Comparison of ENCODE assay signal across 13 cellular contexts in the genomic region with DNA sequence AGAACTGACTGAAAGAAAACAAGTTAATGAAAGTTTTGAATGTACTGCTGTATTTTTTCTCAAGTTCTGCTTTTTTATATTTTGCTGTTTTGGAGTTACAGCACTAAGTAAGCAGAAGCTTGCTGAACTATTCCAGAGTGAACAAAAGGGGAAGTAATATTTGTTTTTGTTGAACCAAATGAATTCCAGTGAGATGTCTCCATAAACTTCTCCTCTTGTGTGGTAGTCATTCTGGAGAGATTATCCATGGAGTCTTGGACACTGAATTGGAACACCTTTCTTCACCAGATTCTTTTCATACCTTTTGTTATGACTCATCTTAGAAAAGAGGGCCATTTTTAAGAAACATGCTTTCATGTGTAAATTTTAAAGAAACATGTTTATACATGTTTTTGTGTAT. TPM values are rescaled to one million over a fixed set of nuclear protein-coding genes. Genes with fewer than 3 reads are reported as not detected.
DNase-seq lines count a peak whose midpoint lies in the region; ATAC-seq and TF ChIP-seq lines count a peak whose summit lies in the region.
"Had no signal": no experiment of that assay in that cellular context is flagged by ENCODE, and none has a peak within 500 bp of the region (broad histone marks: within the 10 kb centered on the region; RNA-seq: fewer than 3 reads in every experiment).

No MANE protein-coding gene starts in this region.

- H3K4me3 ChIP-seq in OCI-LY1 (ENCODE audit: low read depth, low read length, poor library complexity, severe bottlenecking) (no peak overlapping the region), epithelial cell of esophagus (ENCODE audit: low read length) (no peak overlapping the region), ovary (no peak overlapping the region)
- H3K4me3 ChIP-seq: skin epidermis had no signal

- H3K4me1 ChIP-seq in OCI-LY1 (ENCODE audit: insufficient read depth, low read length, severe bottlenecking) (peaks cover 30% of the 10 kb centered on the region), ovary (ENCODE audit: insufficient read depth) (no peaks in the 10 kb centered on the region)

- no peaks in the 10 kb centered on the region for H3K79me2 ChIP-seq in OCI-LY1 (ENCODE audit: insufficient read depth, low read length)

- H3K27ac ChIP-seq in OCI-LY1 (ENCODE audit: low read depth, low read length, poor library complexity, severe bottlenecking) (peak overlapping the region; percentile 26), ovary (no peak overlapping the region)

- H3K9me2 ChIP-seq in OCI-LY1 (ENCODE audit: low read depth, low read length): no peaks in the 10 kb centered on the region

- H2AFZ ChIP-seq in OCI-LY1 (ENCODE audit: low read length): peak overlapping the region; percentile 35; the same call in 1 of the 2 replicates

- no peaks in the 10 kb centered on the region for H4K20me1 ChIP-seq in OCI-LY1 (ENCODE audit: insufficient read depth, low read length)

- TF ChIP-seq CTCF in OCI-LY1 (IDR thresholded peaks at IDR 0.05; ENCODE audit: low read length) (no peak), epithelial cell of esophagus (IDR thresholded peaks at IDR 0.05; ENCODE audit: insufficient read depth, low read depth, low read length, missing control alignments) (no peak), ovary (IDR thresholded peaks at IDR 0.05) (no peak)

- H3F3A ChIP-seq in OCI-LY1 (ENCODE audit: insufficient read depth, low read length): no peaks in the 10 kb centered on the region

- TF ChIP-seq EP300 in ovary (IDR thresholded peaks at IDR 0.05): no peak

- no peak overlapping the region for H3K9ac ChIP-seq in OCI-LY1 (ENCODE audit: low read length)

- H3K4me2 ChIP-seq in OCI-LY1 (ENCODE audit: low read length): no peak overlapping the region

- no peaks in the 10 kb centered on the region for H3K27me3 ChIP-seq in OCI-LY1 (ENCODE audit: insufficient read depth, low read length)
- no peaks in the 10 kb centered on the region for H3K27me3 ChIP-seq in ovary

- H3K36me3 ChIP-seq in OCI-LY1 (ENCODE audit: insufficient read depth, low read length): no peaks in the 10 kb centered on the region
- H3K36me3 ChIP-seq in ovary: no peaks in the 10 kb centered on the region

- no peaks in the 10 kb centered on the region for H3K9me3 ChIP-seq in OCI-LY1 (ENCODE audit: low read length)
- no peaks in the 10 kb centered on the region for H3K9me3 ChIP-seq in ovary

- intact Hi-C loops in ovary (cut with DNase I): no loop called here

- ATAC-seq in HG03378 (IDR thresholded peaks at IDR 0.05; ENCODE audit: unreplicated experiment) (no peak), GM19455 (IDR thresholded peaks at IDR 0.05; ENCODE audit: unreplicated experiment) (no peak)

- TF ChIP-seq POLR2A in ovary (IDR thresholded peaks at IDR 0.05): no peak

- peak; percentile 68 for DNase-seq in ELR (ENCODE audit: low read depth)
- DNase-seq in epithelial cell of esophagus (ENCODE audit: low read depth): peak; percentile 67
- DNase-seq in pons (ENCODE audit: low spot score): peak; percentile 59
- DNase-seq in stimulated activated CD4-positive, alpha-beta T cell treated with anti-CD3 and anti-CD28 coated beads, Interleukin-1b, Interleukin-23, amount 100 ng/mL, for 48 hours: no peak
- no peak for DNase-seq in ovary
- DNase-seq: glutamatergic neuron, SHP77 treated with DMSO at 0.1 percent for 48 hours, substantia nigra had no signal

RNA-seq across cellular contexts. Expression of gene ANKUB1, which starts 8.8 kb away (rescaled TPM):
- total RNA-seq in ovary: 1 to 10 TPM in 1 of 7 donors, under 1 TPM in 4, not detected in 2; 0.10 to 3.8 (median 0.48) TPM
- not detected for polyA plus RNA-seq in ovary
- total RNA-seq: activated T-helper 1 cell treated with anti-CD3 and anti-CD28 coated beads, Interleukin-12 subunit alpha, Interleukin-12 subunit beta, Interleukin-2, Interleukin-4 antibody, amounts not matched to agents 30 ng/mL and 10 ng/mL and 1 ng/mL, durations not matched to agents 14 hours and 24 hours and 36 hours had no signal

RNA-seq across cellular contexts. Expression of gene RNF13, which starts 29.4 kb away (rescaled TPM):
- total RNA-seq in ovary: 10 to 100 TPM; 49.4 to 89.4 (median 55.2) TPM
- polyA plus RNA-seq in ovary: 10 to 100 TPM; 52.5 to 54.1 TPM

RNA-seq across cellular contexts. Expression of gene COMMD2, which starts 31.3 kb away (rescaled TPM):
- total RNA-seq in ovary: 10 to 100 TPM; 19.8 to 40.9 (median 35.2) TPM
- polyA plus RNA-seq in ovary: 10 to 100 TPM; 15.6 to 31.2 TPM

Comparison
In these comparisons a context has a peak if more than half of its experiments do, and no peak if none do; other contexts are left out.
1. DNase-seq: peak in ELR (single experiment), epithelial cell of esophagus (single experiment) and pons (single experiment); none in stimulated activated CD4-positive, alpha-beta T cell treated with anti-CD3 and anti-CD28 coated beads, Interleukin-1b, Interleukin-23, amount 100 ng/mL, for 48 hours (single experiment) and ovary (0 of 5).